ENCODE assay signal across 19 cellular contexts in the genomic region with DNA sequence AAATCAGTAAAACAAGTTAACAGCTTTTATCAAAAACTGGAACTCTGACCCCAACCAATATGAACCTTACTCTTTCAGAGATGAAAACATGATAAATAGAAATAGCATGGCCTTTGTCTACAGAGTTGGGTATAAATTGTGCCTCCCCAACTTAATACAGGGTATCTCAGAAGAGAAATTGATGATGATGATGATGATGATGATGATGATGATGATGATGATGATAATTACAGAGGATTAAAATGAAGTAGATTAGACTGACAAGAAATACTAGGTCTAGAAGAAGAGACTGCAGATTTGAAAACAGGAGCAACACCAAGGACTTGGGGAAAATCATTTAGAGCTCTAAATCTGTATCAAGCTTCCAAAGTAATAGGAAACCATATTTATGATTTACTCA. TPM values are rescaled to one million over a fixed set of nuclear protein-coding genes. Genes with fewer than 3 reads are reported as not detected.
DNase-seq lines count a peak whose midpoint lies in the region; ATAC-seq and TF ChIP-seq lines count a peak whose summit lies in the region.
"Had no signal": no experiment of that assay in that cellular context is flagged by ENCODE, and none has a peak within 500 bp of the region (broad histone marks: within the 10 kb centered on the region; RNA-seq: fewer than 3 reads in every experiment).

No MANE protein-coding gene starts in this region.

- no peak overlapping the region for H3K27ac ChIP-seq in CD4-positive, alpha-beta memory T cell (ENCODE audit: low read depth, low read length)
- peak overlapping the region; percentile 64 for H3K27ac ChIP-seq in HL-60 (replicated peaks)
- H3K27ac ChIP-seq: A549; BLaER1 treated with 17β-estradiol and CSF1 and Interleukin-3, amounts not matched to agents 10 nM and 100 nM had no signal

- H3K36me3 Mint-ChIP-seq in CD14-positive monocyte (peaks cover 23 to 28% of the 10 kb centered on the region in 2 donors), mesothelial cell of epicardium (peaks cover 32% of the 10 kb centered on the region)
- H3K36me3 Mint-ChIP-seq in CD4-positive, alpha-beta memory T cell, result peaks cover 27 to 34% of the 10 kb centered on the region in 2 donors
- peaks cover 27% of the 10 kb centered on the region for H3K36me3 Mint-ChIP-seq in stimulated activated effector memory CD8-positive, alpha-beta T cell treated with anti-CD3 and anti-CD28 coated beads, Interleukin-12 subunit alpha, Interleukin-12 subunit beta, amount 100 ng/mL, for 72 hours
- peaks cover 37% of the 10 kb centered on the region for H3K36me3 Mint-ChIP-seq in activated CD4-positive, alpha-beta T cell treated with anti-CD3 and anti-CD28 coated beads, Interleukin-2, amount 10 ng/mL, durations not matched to agents 24 days and 14 days (ENCODE audit: low read depth)

- DNase-seq in CD14-positive monocyte (ENCODE audit: low spot score) (no peak), HL-60 (ENCODE audit: low read depth in 1 of 2, low spot score in 1 of 2) (no peak), mesothelial cell of epicardium (ENCODE audit: low spot score in 2 of 2, unreplicated experiment in 2 of 2) (no peak), NCI-H345 (lab: John Stamatoyannopoulos, UW) (no peak)
- no peak for DNase-seq in CD4-positive, alpha-beta memory T cell
- no peak for DNase-seq in stimulated activated effector memory CD8-positive, alpha-beta T cell treated with anti-CD3 and anti-CD28 coated beads, Interleukin-12 subunit alpha, Interleukin-12 subunit beta, amount 100 ng/mL, for 72 hours (ENCODE audit: low spot score in 2 of 2)
- no peak for DNase-seq in activated CD4-positive, alpha-beta T cell treated with anti-CD3 and anti-CD28 coated beads, Interleukin-2, amount 10 ng/mL, durations not matched to agents 24 days and 14 days
- DNase-seq: 8988T; ACHN; AML-193; BE2C; CD8-positive, alpha-beta memory T cell; DMS53; DMS79 treated with DMSO at 0.1 percent for 48 hours; GF-D8; GOT3 had no signal

- no peak for ATAC-seq in stimulated activated effector memory CD8-positive, alpha-beta T cell treated with anti-CD3 and anti-CD28 coated beads, Interleukin-12 subunit alpha, Interleukin-12 subunit beta, amount 100 ng/mL, for 72 hours
- ATAC-seq: A549 had no signal

- H3K27me3 Mint-ChIP-seq in CD14-positive monocyte (ENCODE audit: low read depth in 3 of 3) (no peaks in the 10 kb centered on the region), mesothelial cell of epicardium (ENCODE audit: low read depth) (no peaks in the 10 kb centered on the region)
- no peaks in the 10 kb centered on the region for H3K27me3 Mint-ChIP-seq in CD4-positive, alpha-beta memory T cell
- H3K27me3 Mint-ChIP-seq in activated CD4-positive, alpha-beta T cell treated with anti-CD3 and anti-CD28 coated beads, Interleukin-2, amount 10 ng/mL, durations not matched to agents 24 days and 14 days, result no peaks in the 10 kb centered on the region
- H3K27me3 Mint-ChIP-seq: CD8-positive, alpha-beta memory T cell had no signal

- H3K27ac Mint-ChIP-seq in CD14-positive monocyte, result peak overlapping the region in 4 of 7 donors; percentile 25 to 96 (median 94)
- H3K27ac Mint-ChIP-seq in CD4-positive, alpha-beta memory T cell, result peak overlapping the region in 4 of 7 donors; percentile 4 to 89 (median 18)
- peak overlapping the region; percentile 16 for H3K27ac Mint-ChIP-seq in stimulated activated effector memory CD8-positive, alpha-beta T cell treated with anti-CD3 and anti-CD28 coated beads, Interleukin-12 subunit alpha, Interleukin-12 subunit beta, amount 100 ng/mL, for 72 hours
- H3K27ac Mint-ChIP-seq in activated CD4-positive, alpha-beta T cell treated with anti-CD3 and anti-CD28 coated beads, Interleukin-2, amount 10 ng/mL, durations not matched to agents 24 days and 14 days, result no peak overlapping the region
- no peak overlapping the region for H3K27ac Mint-ChIP-seq in mesothelial cell of epicardium

- POLR2A ChIA-PET in CD4-positive, alpha-beta memory T cell (lab: Charles Lee; ENCODE audit: partially characterized antibody), result no interaction called here

- no peak overlapping the region for H3K4me3 ChIP-seq in CD4-positive, alpha-beta memory T cell (ENCODE audit: low read length in 2 of 2)
- no peak overlapping the region for H3K4me3 ChIP-seq in HL-60 (replicated peaks; ENCODE audit: insufficient read depth, low read length)
- H3K4me3 ChIP-seq: A549; BLaER1 treated with 17β-estradiol and CSF1 and Interleukin-3, amounts not matched to agents 10 nM and 100 nM; HAP-1 had no signal

- H3K4me3 Mint-ChIP-seq in CD14-positive monocyte (no peak overlapping the region), mesothelial cell of epicardium (no peak overlapping the region)
- no peak overlapping the region for H3K4me3 Mint-ChIP-seq in CD4-positive, alpha-beta memory T cell
- no peak overlapping the region for H3K4me3 Mint-ChIP-seq in stimulated activated effector memory CD8-positive, alpha-beta T cell treated with anti-CD3 and anti-CD28 coated beads, Interleukin-12 subunit alpha, Interleukin-12 subunit beta, amount 100 ng/mL, for 72 hours
- no peak overlapping the region for H3K4me3 Mint-ChIP-seq in activated CD4-positive, alpha-beta T cell treated with anti-CD3 and anti-CD28 coated beads, Interleukin-2, amount 10 ng/mL, durations not matched to agents 24 days and 14 days
- H3K4me3 Mint-ChIP-seq: CD8-positive, alpha-beta memory T cell had no signal

- no peaks in the 10 kb centered on the region for H3K27me3 ChIP-seq in CD4-positive, alpha-beta memory T cell (ENCODE audit: insufficient read depth, low read length)
- no peaks in the 10 kb centered on the region for H3K27me3 ChIP-seq in HL-60 (ENCODE audit: insufficient read depth, poor library complexity, severe bottlenecking)
- H3K27me3 ChIP-seq: BE2C; BLaER1 treated with 17β-estradiol and CSF1 and Interleukin-3, amounts not matched to agents 10 nM and 100 nM had no signal

- intact Hi-C loops in CD14-positive monocyte (cut with micrococcal nuclease), result no loop called here
- intact Hi-C loops in CD4-positive, alpha-beta memory T cell (cut with micrococcal nuclease), result no loop called here
- intact Hi-C loops in activated CD4-positive, alpha-beta T cell treated with anti-CD3 and anti-CD28 coated beads, Interleukin-2, amount 10 ng/mL, durations not matched to agents 24 days and 14 days (cut with micrococcal nuclease), result no loop called here

- no peaks in the 10 kb centered on the region for H3K36me3 ChIP-seq in CD4-positive, alpha-beta memory T cell (ENCODE audit: insufficient read depth, low read length)
- H3K36me3 ChIP-seq: HAP-1 had no signal

- no peaks in the 10 kb centered on the region for H3K9me3 ChIP-seq in CD4-positive, alpha-beta memory T cell (ENCODE audit: control insufficient read depth in 1 of 2, low read length in 2 of 2)
- H3K9me3 ChIP-seq: BE2C, HAP-1 had no signal

- CTCF ChIA-PET in CD4-positive, alpha-beta memory T cell (lab: Charles Lee; ENCODE audit: partially characterized antibody), result interaction anchor here (0.7 to 1.4 kb wide), 3 partner anchors 30 to 70 kb away, joined by 3 read pairs; a partner anchor contains a TSS

- H3K4me1 Mint-ChIP-seq in CD14-positive monocyte (peaks cover 46% of the 10 kb centered on the region), mesothelial cell of epicardium (no peaks in the 10 kb centered on the region)
- peaks cover 6 to 9% (median 6%) of the 10 kb centered on the region in 4 donors for H3K4me1 Mint-ChIP-seq in CD4-positive, alpha-beta memory T cell
- peaks cover 18% of the 10 kb centered on the region for H3K4me1 Mint-ChIP-seq in stimulated activated effector memory CD8-positive, alpha-beta T cell treated with anti-CD3 and anti-CD28 coated beads, Interleukin-12 subunit alpha, Interleukin-12 subunit beta, amount 100 ng/mL, for 72 hours
- peaks cover 13% of the 10 kb centered on the region for H3K4me1 Mint-ChIP-seq in activated CD4-positive, alpha-beta T cell treated with anti-CD3 and anti-CD28 coated beads, Interleukin-2, amount 10 ng/mL, durations not matched to agents 24 days and 14 days

- H3K4me1 ChIP-seq in CD4-positive, alpha-beta memory T cell (ENCODE audit: insufficient read depth, low read length), result no peaks in the 10 kb centered on the region
- H3K4me1 ChIP-seq: A549, BE2C, HAP-1 had no signal

- TF ChIP-seq CTCF in CD14-positive monocyte (IDR thresholded peaks at IDR 0.05), result no peak
- no peak for TF ChIP-seq CTCF in HL-60 (IDR thresholded peaks at IDR 0.05; ENCODE audit: insufficient read depth, low read length)
- no peak for TF ChIP-seq CTCF in mesothelial cell of epicardium (IDR thresholded peaks at IDR 0.05; ENCODE audit: unreplicated experiment)

- H3K9me3 Mint-ChIP-seq in CD14-positive monocyte (peaks cover 0 to 6% (median 3%) of the 10 kb centered on the region in 7 donors), mesothelial cell of epicardium (peaks cover 4% of the 10 kb centered on the region)
- no peaks in the 10 kb centered on the region for H3K9me3 Mint-ChIP-seq in CD4-positive, alpha-beta memory T cell
- no peaks in the 10 kb centered on the region for H3K9me3 Mint-ChIP-seq in stimulated activated effector memory CD8-positive, alpha-beta T cell treated with anti-CD3 and anti-CD28 coated beads, Interleukin-12 subunit alpha, Interleukin-12 subunit beta, amount 100 ng/mL, for 72 hours
- peaks cover 3% of the 10 kb centered on the region for H3K9me3 Mint-ChIP-seq in activated CD4-positive, alpha-beta T cell treated with anti-CD3 and anti-CD28 coated beads, Interleukin-2, amount 10 ng/mL, durations not matched to agents 24 days and 14 days
- H3K9me3 Mint-ChIP-seq: CD8-positive, alpha-beta memory T cell had no signal

RNA-seq across cellular contexts. Expression of a gene that starts 27.1 kb away (rescaled TPM):
- polyA plus RNA-seq in CD14-positive monocyte, result 100 to 1,000 TPM in 1 of 2 donors, 10 to 100 TPM in 1; 82.2 to 105 TPM
- 10 to 100 TPM; 24.8 to 26.2 TPM for total RNA-seq in CD4-positive, alpha-beta memory T cell
- 100 to 1,000 TPM; 116 to 223 TPM for polyA plus RNA-seq in CD4-positive, alpha-beta memory T cell
- 51.5 and 57.9 TPM in 2 replicates for total RNA-seq in activated CD4-positive, alpha-beta T cell treated with anti-CD3 and anti-CD28 coated beads, Interleukin-2, amount 10 ng/mL, durations not matched to agents 24 days and 14 days
- 57.2 to 63.0 TPM (median 57.8 TPM) in 3 replicates for total RNA-seq in mesothelial cell of epicardium

Comparison
In these comparisons a context has a peak if more than half of its experiments do, and no peak if none do; other contexts are left out.
1. H3K27ac Mint-ChIP-seq: peak in CD14-positive monocyte (4 of 7), CD4-positive, alpha-beta memory T cell (4 of 7) and stimulated activated effector memory CD8-positive, alpha-beta T cell treated with anti-CD3 and anti-CD28 coated beads, Interleukin-12 subunit alpha, Interleukin-12 subunit beta, amount 100 ng/mL, for 72 hours (single experiment); none in activated CD4-positive, alpha-beta T cell treated with anti-CD3 and anti-CD28 coated beads, Interleukin-2, amount 10 ng/mL, durations not matched to agents 24 days and 14 days (single experiment) and mesothelial cell of epicardium (single experiment).